19 cellular contexts compared by ENCODE assay signal in the genomic region with DNA sequence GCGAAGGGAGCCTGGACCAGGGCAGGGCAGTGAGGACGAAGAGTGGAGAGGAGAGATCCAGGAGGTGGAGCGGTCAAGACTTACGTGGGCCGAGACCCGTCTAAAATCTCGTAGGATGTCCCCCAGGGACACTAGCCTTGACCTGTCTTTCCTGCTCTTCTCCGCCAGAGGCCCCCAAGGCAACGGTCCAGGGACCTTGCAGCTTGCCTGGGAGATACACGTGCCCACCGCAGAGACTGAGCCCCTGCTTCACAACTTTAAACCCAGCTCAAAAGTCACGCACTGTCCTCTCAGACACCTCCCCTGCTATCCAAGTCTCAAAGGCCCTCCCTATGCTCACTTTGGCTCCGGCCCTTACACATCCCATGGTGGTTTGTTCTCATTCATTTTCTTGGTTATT. TPM values are rescaled to one million over a fixed set of nuclear protein-coding genes. Genes with fewer than 3 reads are reported as not detected.
"Had no signal": no experiment of that assay in that cellular context is flagged by ENCODE, and none has a peak within 500 bp of the region (broad histone marks: within the 10 kb centered on the region; RNA-seq: fewer than 3 reads in every experiment).

No MANE protein-coding gene starts in this region.

- ATAC-seq: left colon; naive thymus-derived CD4-positive, alpha-beta T cell had no signal

- H3K27me3 Mint-ChIP-seq: naive thymus-derived CD4-positive, alpha-beta T cell had no signal

- H3K4me1 Mint-ChIP-seq: endodermal cell had no signal

- H3K27ac Mint-ChIP-seq: endodermal cell; naive thymus-derived CD4-positive, alpha-beta T cell had no signal

- H3K4me3 Mint-ChIP-seq: endodermal cell; naive thymus-derived CD4-positive, alpha-beta T cell had no signal

- DNase-seq: colonic mucosa; effector CD4-positive, alpha-beta T cell; endodermal cell; foreskin melanocyte; left colon; naive thymus-derived CD4-positive, alpha-beta T cell; sigmoid colon; stimulated activated CD4-positive, alpha-beta T cell treated with anti-CD3 and anti-CD28 coated beads, Interleukin-2, amount 100 ng/mL, for 24 hours; stimulated activated CD4-positive, alpha-beta T cell treated with anti-CD3 and anti-CD28 coated beads, Interleukin-4, amount 100 ng/mL, for 4 hours; stimulated activated naive CD4-positive, alpha-beta T cell; stomach; tibial artery; uterus had no signal

RNA-seq across cellular contexts. Expression of a gene that starts 39.4 kb away (rescaled TPM):
- total RNA-seq: dermis microvascular lymphatic vessel endothelial cell, endodermal cell, lung microvascular endothelial cell, osteocyte had no signal

RNA-seq across cellular contexts. Expression of a gene that starts 59.9 kb away (rescaled TPM):
- total RNA-seq: colonic mucosa, endodermal cell, hepatocyte, left colon, lung microvascular endothelial cell, mesenteric fat pad, mononuclear cell, osteocyte, stomach had no signal
